22 cellular contexts compared by ENCODE assay signal in genomic region chr19:1418951-1419735, GRCh38. TPM values are rescaled to one million over a fixed set of nuclear protein-coding genes. Genes with fewer than 3 reads are reported as not detected.
DNase-seq lines count a peak whose midpoint lies in the region; FAIRE-seq and TF ChIP-seq lines count a peak whose summit lies in the region.
"Had no signal": no experiment of that assay in that cellular context is flagged by ENCODE, and none has a peak within 500 bp of the region (broad histone marks: within the 10 kb centered on the region; RNA-seq: fewer than 3 reads in every experiment).

No MANE protein-coding gene starts in this region.

- TF ChIP-seq CTCF in mesothelial cell of epicardium (IDR thresholded peaks at IDR 0.05; ENCODE audit: unreplicated experiment), result no peak

- FAIRE-seq in GM12891 (lab: Jason Lieb, UNC), result no peak
- FAIRE-seq: D721Med, frontal cortex had no signal

- no peak overlapping the region for H3K4me3 Mint-ChIP-seq in mesothelial cell of epicardium
- H3K4me3 Mint-ChIP-seq: activated naive CD8-positive, alpha-beta T cell treated with anti-CD3 and anti-CD28 coated beads, Interleukin-2, amount 10 ng/mL, durations not matched to agents 7 days and 5 days; activated T-helper 17 cell treated with anti-CD3 and anti-CD28 coated beads, Interleukin-2, amount 50 U/mL, for 72 hours; brain; dendritic cell treated with granulocyte-macrophage colony-stimulating factor and Interleukin-4, amounts not matched to agents 40 ng/mL and 50 ng/mL, for 4 days; neural crest cell had no signal

- H3K36me3 Mint-ChIP-seq in mesothelial cell of epicardium, result peaks cover 15% of the 10 kb centered on the region

- peak overlapping the region; percentile 43 for H3K27ac Mint-ChIP-seq in mesothelial cell of epicardium
- H3K27ac Mint-ChIP-seq: activated naive CD8-positive, alpha-beta T cell treated with anti-CD3 and anti-CD28 coated beads, Interleukin-2, amount 10 ng/mL, durations not matched to agents 7 days and 5 days; activated T-helper 17 cell treated with anti-CD3 and anti-CD28 coated beads, Interleukin-2, amount 50 U/mL, for 72 hours; dendritic cell treated with granulocyte-macrophage colony-stimulating factor and Interleukin-4, amounts not matched to agents 40 ng/mL and 50 ng/mL, for 4 days had no signal

- H3K27ac ChIP-seq in cingulate gyrus (ENCODE audit: low read depth, low read length), result peak overlapping the region; percentile 39
- H3K27ac ChIP-seq: BLaER1 treated with 17β-estradiol and CSF1 and Interleukin-3, amounts not matched to agents 10 nM and 100 nM; GM23248; KMS-11; vagina had no signal

- in situ Hi-C loops in GM18951 (cut with MboI; ENCODE audit: low sequenced_read_pairs, unreplicated experiment), result no loop called here

- TF ChIP-seq POLR2A in GM18951 (IDR thresholded peaks at IDR 0.05; ENCODE audit: extremely low read depth, insufficient read depth, insufficient read length), result peak; percentile 23
- no peak for TF ChIP-seq POLR2A in GM12891 (IDR thresholded peaks at IDR 0.05; ENCODE audit: low read depth, low read length)

- no peaks in the 10 kb centered on the region for H3K27me3 Mint-ChIP-seq in mesothelial cell of epicardium (ENCODE audit: low read depth)
- H3K27me3 Mint-ChIP-seq: activated naive CD8-positive, alpha-beta T cell treated with anti-CD3 and anti-CD28 coated beads, Interleukin-2, amount 10 ng/mL, durations not matched to agents 7 days and 5 days; activated T-helper 17 cell treated with anti-CD3 and anti-CD28 coated beads, Interleukin-2, amount 50 U/mL, for 72 hours; brain; dendritic cell treated with granulocyte-macrophage colony-stimulating factor and Interleukin-4, amounts not matched to agents 40 ng/mL and 50 ng/mL, for 4 days had no signal

- H3K4me1 Mint-ChIP-seq in mesothelial cell of epicardium, result peaks cover 41% of the 10 kb centered on the region

- DNase-seq in mesothelial cell of epicardium (ENCODE audit: low spot score in 2 of 2, unreplicated experiment in 2 of 2) (no peak), NCI-H524 treated with DMSO at 0.1 percent for 48 hours (lab: John Stamatoyannopoulos, UW) (no peak), anterior cingulate cortex (lab: John Stamatoyannopoulos, UW) (no peak), GM12891 (ENCODE audit: insufficient read length, low spot score) (no peak)
- DNase-seq: activated naive CD8-positive, alpha-beta T cell treated with anti-CD3 and anti-CD28 coated beads, Interleukin-2, amount 10 ng/mL, durations not matched to agents 7 days and 5 days; GM23248; midbrain; NCI-H1048; NCI-H1930; NCI-H446 treated with DMSO at 0.1 percent for 48 hours had no signal

- H3K9me3 Mint-ChIP-seq in mesothelial cell of epicardium, result no peaks in the 10 kb centered on the region
- H3K9me3 Mint-ChIP-seq: activated naive CD8-positive, alpha-beta T cell treated with anti-CD3 and anti-CD28 coated beads, Interleukin-2, amount 10 ng/mL, durations not matched to agents 7 days and 5 days; activated T-helper 17 cell treated with anti-CD3 and anti-CD28 coated beads, Interleukin-2, amount 50 U/mL, for 72 hours; brain; dendritic cell treated with granulocyte-macrophage colony-stimulating factor and Interleukin-4, amounts not matched to agents 40 ng/mL and 50 ng/mL, for 4 days; neural crest cell had no signal

TF ChIP-seq in GM12891, 5 proteins besides CTCF, POLR2A, EP300 and RAD21:
- no peak for TF ChIP-seq SPI1 (IDR thresholded peaks at IDR 0.05; ENCODE audit: low read depth, low read length)
- TF ChIP-seq TAF1 (IDR thresholded peaks at IDR 0.05; ENCODE audit: low read depth, low read length), result no peak
- TF ChIP-seq POLR2AphosphoS5 (IDR thresholded peaks at IDR 0.05; ENCODE audit: low read depth, low read length), result no peak
- TF ChIP-seq PAX5 (IDR thresholded peaks at IDR 0.05; ENCODE audit: insufficient read depth, low read length, severe bottlenecking), result no peak

RNA-seq across cellular contexts. Expression of gene DAZAP1, which starts 11.8 kb away (rescaled TPM):
- 130 to 134 TPM (median 131 TPM) in 3 replicates for total RNA-seq in mesothelial cell of epicardium
- polyA plus RNA-seq in GM12891 (2012; ENCODE audit: low read depth, missing spikeins), result 73.3 TPM

RNA-seq across cellular contexts. Expression of gene GAMT, which starts 17.8 kb away (rescaled TPM):
- 41.5 to 44.5 TPM (median 42.6 TPM) in 3 replicates for total RNA-seq in mesothelial cell of epicardium
- 28.0 TPM for polyA plus RNA-seq in GM12891 (2012; ENCODE audit: low read depth, missing spikeins)

RNA-seq across cellular contexts. Expression of gene RPS15, which starts 19.1 kb away (rescaled TPM):
- 1,014 to 1,040 TPM (median 1,034 TPM) in 3 replicates for total RNA-seq in mesothelial cell of epicardium
- 3,343 TPM for polyA plus RNA-seq in GM12891 (2012; ENCODE audit: low read depth, missing spikeins)

RNA-seq across cellular contexts. Expression of gene APC2, which starts 30.8 kb away (rescaled TPM):
- 2.3 to 2.8 TPM (median 2.4 TPM) in 3 replicates for total RNA-seq in mesothelial cell of epicardium
- 0.14 TPM for polyA plus RNA-seq in GM12891 (2012; ENCODE audit: low read depth, missing spikeins)
- total RNA-seq: epithelial cell of proximal tubule had no signal

RNA-seq across cellular contexts. Expression of gene NDUFS7, which starts 35.4 kb away (rescaled TPM):
- 52.2 to 56.8 TPM (median 55.9 TPM) in 3 replicates for total RNA-seq in mesothelial cell of epicardium
- 82.3 TPM for polyA plus RNA-seq in GM12891 (2012; ENCODE audit: low read depth, missing spikeins)
